ENCODE assay signal across 9 cellular contexts in genomic region chr9:106864533-106865143, GRCh38. TPM values are rescaled to one million over a fixed set of nuclear protein-coding genes. Genes with fewer than 3 reads are reported as not detected.
DNase-seq lines count a peak whose midpoint lies in the region; ATAC-seq and TF ChIP-seq lines count a peak whose summit lies in the region.
"Had no signal": no experiment of that assay in that cellular context is flagged by ENCODE, and none has a peak within 500 bp of the region (broad histone marks: within the 10 kb centered on the region; RNA-seq: fewer than 3 reads in every experiment).

No MANE protein-coding gene starts in this region.

- H2BK12ac ChIP-seq in trophoblast cell (ENCODE audit: low read length), result peak overlapping the region; percentile 16

- ATAC-seq in foreskin keratinocyte, result peak; percentile 1

- H4K8ac ChIP-seq in trophoblast cell (ENCODE audit: low read depth, low read length), result peak overlapping the region; percentile 41

- DNase-seq in NCI-H1417 (lab: John Stamatoyannopoulos, UW) (peak; percentile 22 to 85 (median 74)), NCI-H1417 treated with DMSO at 0.1 percent for 48 hours (lab: John Stamatoyannopoulos, UW) (no peak), SK-MEL-5 (ENCODE audit: low read depth, low spot score) (peak; percentile 48), foreskin keratinocyte (peak in 1 of 2 donors; percentile 68), trophoblast cell (peak; percentile 17 to 28), GF-D8 (lab: John Stamatoyannopoulos, UW) (no peak)
- DNase-seq in activated CD4-positive, CD25-positive, alpha-beta regulatory T cell treated with anti-CD3 and anti-CD28 coated beads, Interleukin-2, amount 50 U/mL, for 72 hours, result no peak
- no peak for DNase-seq in activated naive CD4-positive, alpha-beta T cell treated with anti-CD3 and anti-CD28 coated beads for 36 hours
- DNase-seq: CD4-positive, CD25-positive, alpha-beta regulatory T cell had no signal

- H3K27me3 Mint-ChIP-seq in activated naive CD4-positive, alpha-beta T cell treated with anti-CD3 and anti-CD28 coated beads for 36 hours (ENCODE audit: low read depth), result peaks cover 60% of the 10 kb centered on the region

- H3K27ac ChIP-seq in foreskin keratinocyte (peak overlapping the region; percentile 48), trophoblast cell (ENCODE audit: low read depth, low read length) (peak overlapping the region; percentile 84)

- no peaks in the 10 kb centered on the region for H3K9me3 ChIP-seq in trophoblast cell (ENCODE audit: insufficient read depth, low read depth, low read length)

- H3K27ac Mint-ChIP-seq in activated naive CD4-positive, alpha-beta T cell treated with anti-CD3 and anti-CD28 coated beads for 36 hours, result no peak overlapping the region
- H3K27ac Mint-ChIP-seq: CD4-positive, CD25-positive, alpha-beta regulatory T cell had no signal

- peaks cover 39% of the 10 kb centered on the region for H3K4me1 ChIP-seq in foreskin keratinocyte
- H3K4me1 ChIP-seq in trophoblast cell (ENCODE audit: control insufficient read depth in 1 of 2, insufficient read depth in 2 of 2, low read length in 2 of 2), result peaks cover 5 to 8% of the 10 kb centered on the region in 2 experiments

- peak overlapping the region; percentile 86 for H3K9ac ChIP-seq in trophoblast cell (ENCODE audit: low read length)

- peak overlapping the region; percentile 67 for H4K12ac ChIP-seq in trophoblast cell (ENCODE audit: low read depth, low read length)

- H3K79me1 ChIP-seq in trophoblast cell (ENCODE audit: low read length), result peaks cover 49% of the 10 kb centered on the region

- H3K18ac ChIP-seq in trophoblast cell (ENCODE audit: low read length), result peak overlapping the region; percentile 81

- no peaks in the 10 kb centered on the region for H3K27me3 ChIP-seq in foreskin keratinocyte
- no peaks in the 10 kb centered on the region for H3K27me3 ChIP-seq in trophoblast cell (ENCODE audit: insufficient read depth, low read length)

- CTCF ChIA-PET in activated naive CD4-positive, alpha-beta T cell treated with anti-CD3 and anti-CD28 coated beads for 36 hours (lab: Charles Lee), result no interaction called here

- H3K4me3 Mint-ChIP-seq in activated naive CD4-positive, alpha-beta T cell treated with anti-CD3 and anti-CD28 coated beads for 36 hours, result no peak overlapping the region

- intact Hi-C loops in activated naive CD4-positive, alpha-beta T cell treated with anti-CD3 and anti-CD28 coated beads for 36 hours (cut with micrococcal nuclease), result loop anchor here (5.0 to 10.0 kb wide), 2 partner anchors 960 to 1022 kb away; no protein-coding TSS in a partner anchor

- H4K91ac ChIP-seq in trophoblast cell (ENCODE audit: low read depth, low read length), result peak overlapping the region; percentile 90

- WGBS in trophoblast cell (ENCODE audit: extremely low coverage, insufficient coverage, insufficient read length), result no CpG with 5 or more reads among the region's 7 CpGs

- no peak overlapping the region for H3K23ac ChIP-seq in trophoblast cell (ENCODE audit: low read length)

- H2BK120ac ChIP-seq in trophoblast cell (ENCODE audit: insufficient read depth, low read length, poor library complexity), result peak overlapping the region; percentile 92

- no peak for TF ChIP-seq CTCF in foreskin keratinocyte (conservative IDR thresholded peaks at IDR 0.05)

- peaks cover 32% of the 10 kb centered on the region for H3K4me1 Mint-ChIP-seq in activated naive CD4-positive, alpha-beta T cell treated with anti-CD3 and anti-CD28 coated beads for 36 hours (ENCODE audit: low read depth)

- H3K14ac ChIP-seq in trophoblast cell (ENCODE audit: low read length), result peak overlapping the region; percentile 87

- no peaks in the 10 kb centered on the region for H3K9me3 Mint-ChIP-seq in activated naive CD4-positive, alpha-beta T cell treated with anti-CD3 and anti-CD28 coated beads for 36 hours

- peak overlapping the region; percentile 93 for H2BK5ac ChIP-seq in trophoblast cell (ENCODE audit: low read depth, low read length, poor library complexity)

- in situ Hi-C loops in SK-MEL-5 (cut with HindIII; ENCODE audit: low pct_unique_long_range_greater_than_20kb, low sequenced_read_pairs), result no loop called here

- H3K36me3 Mint-ChIP-seq in activated naive CD4-positive, alpha-beta T cell treated with anti-CD3 and anti-CD28 coated beads for 36 hours (ENCODE audit: low read depth), result no peaks in the 10 kb centered on the region
- H3K36me3 Mint-ChIP-seq: CD4-positive, CD25-positive, alpha-beta regulatory T cell had no signal

- no peak overlapping the region for H2AFZ ChIP-seq in trophoblast cell (ENCODE audit: insufficient read depth, low read length, poor library complexity)

- H3K4ac ChIP-seq in trophoblast cell (ENCODE audit: low read depth, low read length), result peak overlapping the region; percentile 98

- H3K79me2 ChIP-seq in trophoblast cell (ENCODE audit: control insufficient read depth, insufficient read depth, low read length, poor library complexity), result peaks cover 46% of the 10 kb centered on the region

- H2AK5ac ChIP-seq in trophoblast cell (ENCODE audit: low read length), result no peak overlapping the region

- H3K4me3 ChIP-seq in trophoblast cell (ENCODE audit: low read depth, low read length), result peak overlapping the region; percentile 89

- no peaks in the 10 kb centered on the region for H3K36me3 ChIP-seq in trophoblast cell (ENCODE audit: control insufficient read depth in 1 of 2, insufficient read depth in 2 of 2, low read length in 2 of 2)

- peak overlapping the region; percentile 72 for H3K4me2 ChIP-seq in trophoblast cell (ENCODE audit: low read length)

RNA-seq across cellular contexts. Expression of gene ZNF462, which starts 1.7 kb away (rescaled TPM):
- 7.3 and 8.8 TPM in 2 replicates for total RNA-seq in SK-MEL-5 (2014; rRNA removed; shearing (Covaris generic))
- polyA plus RNA-seq in SK-MEL-5 (2015; cell fraction: cytosol; rRNA removed), result 5.2 and 10.4 TPM in 2 replicates
- polyA plus RNA-seq in SK-MEL-5 (2015; cell fraction: nucleus; rRNA removed), result 13.4 and 22.4 TPM in 2 replicates
- total RNA-seq in foreskin keratinocyte, result 19.6 and 22.4 TPM in 2 replicates
- 1.6 and 1.7 TPM in 2 replicates for polyA plus RNA-seq in foreskin keratinocyte
- polyA plus RNA-seq in trophoblast cell (2013), result 20.2 and 22.5 TPM in 2 replicates
- under 1 TPM; 0.33 to 0.40 TPM for total RNA-seq in activated naive CD4-positive, alpha-beta T cell treated with anti-CD3 and anti-CD28 coated beads for 36 hours

Comparison
In these comparisons a context has a peak if more than half of its experiments do, and no peak if none do; other contexts are left out.
1. DNase-seq: peak in NCI-H1417 (3 of 3), SK-MEL-5 (single experiment) and trophoblast cell (2 of 2); none in NCI-H1417 treated with DMSO at 0.1 percent for 48 hours (single experiment), activated CD4-positive, CD25-positive, alpha-beta regulatory T cell treated with anti-CD3 and anti-CD28 coated beads, Interleukin-2, amount 50 U/mL, for 72 hours (single experiment), GF-D8 (single experiment) and activated naive CD4-positive, alpha-beta T cell treated with anti-CD3 and anti-CD28 coated beads for 36 hours (single experiment).